Comparison of ENCODE assay signal across 9 cellular contexts in genomic region chr15:75651810-75652543, GRCh38. TPM values are rescaled to one million over a fixed set of nuclear protein-coding genes. Genes with fewer than 3 reads are reported as not detected.
DNase-seq lines count a peak whose midpoint lies in the region; ATAC-seq and TF ChIP-seq lines count a peak whose summit lies in the region.
"Had no signal": no experiment of that assay in that cellular context is flagged by ENCODE, and none has a peak within 500 bp of the region (broad histone marks: within the 10 kb centered on the region; RNA-seq: fewer than 3 reads in every experiment).

No MANE protein-coding gene starts in this region.

- H3K9me3 ChIP-seq in HEK293 (ENCODE audit: control insufficient read depth, insufficient read depth, low read depth, low read length) (no peaks in the 10 kb centered on the region), gastrocnemius medialis (no peaks in the 10 kb centered on the region)

- no peak for TF ChIP-seq CTCF in HEK293 (tag by site-specific recombination; IDR thresholded peaks at IDR 0.05)
- no peak for TF ChIP-seq CTCF in activated CD8-positive, alpha-beta T cell treated with anti-CD3 and anti-CD28 coated beads for 36 hours (IDR thresholded peaks at IDR 0.05)
- no peak for TF ChIP-seq CTCF in fibroblast of villous mesenchyme (IDR thresholded peaks at IDR 0.05; ENCODE audit: insufficient read depth, low read depth, low read length)
- no peak for TF ChIP-seq CTCF in gastrocnemius medialis (IDR thresholded peaks at IDR 0.05 in 4 of 5, conservative IDR thresholded peaks at IDR 0.05 in 1 of 5)

- DNase-seq in activated CD8-positive, alpha-beta T cell treated with anti-CD3 and anti-CD28 coated beads for 36 hours: peak; percentile 21
- no peak for DNase-seq in fibroblast of villous mesenchyme (ENCODE audit: low read depth)
- DNase-seq in gastrocnemius medialis: no peak
- no peak for DNase-seq in NCI-H2029 treated with DMSO at 0.1 percent for 48 hours (lab: John Stamatoyannopoulos, UW)
- DNase-seq in SKM-1 treated with dmso at 0.1 percent for 144 hours (lab: John Stamatoyannopoulos, UW; ENCODE audit: unreplicated experiment): no peak
- no peak for DNase-seq in amniotic stem cell (lab: John Stamatoyannopoulos, UW)
- DNase-seq: activated effector memory CD4-positive, alpha-beta T cell treated with Interleukin-2 at 50 U/mL for 16 hours had no signal

- H3K9me3 Mint-ChIP-seq in activated CD8-positive, alpha-beta T cell treated with anti-CD3 and anti-CD28 coated beads for 36 hours: no peaks in the 10 kb centered on the region

- ATAC-seq in activated CD8-positive, alpha-beta T cell treated with anti-CD3 and anti-CD28 coated beads for 36 hours: peak; percentile 37
- no peak for ATAC-seq in gastrocnemius medialis
- no peak for ATAC-seq in GM18909 (IDR thresholded peaks at IDR 0.05; ENCODE audit: poor library complexity, unreplicated experiment)

- H3K27ac ChIP-seq in HEK293 (ENCODE audit: extremely low read depth, low read depth, low read length) (no peak overlapping the region), gastrocnemius medialis (peak overlapping the region; percentile 12 to 87 (median 67))

- POLR2A ChIA-PET in HEK293 (lab: Yijun Ruan, JAX): interaction anchor here (0.6 to 1.7 kb wide), 5 partner anchors 10 to 284 kb away, joined by 3 to 11 read pairs (median 4); partner anchors contain the start of genes IMP3, MAN2C1 and SIN3A
- POLR2A ChIA-PET in activated CD8-positive, alpha-beta T cell treated with anti-CD3 and anti-CD28 coated beads for 36 hours (lab: Charles Lee): interaction anchor here (0.6 kb wide), 1 partner anchor 12 kb away, joined by 3 read pairs; the partner anchor contains the start of gene IMP3

- H3K4me1 Mint-ChIP-seq in activated CD8-positive, alpha-beta T cell treated with anti-CD3 and anti-CD28 coated beads for 36 hours (ENCODE audit: low read depth): peaks cover 16% of the 10 kb centered on the region

- no peak for TF ChIP-seq POLR2A in gastrocnemius medialis (IDR thresholded peaks at IDR 0.05)

- in situ Hi-C loops in gastrocnemius medialis (cut with MboI; ENCODE audit: low sequenced_read_pairs in 4 of 4): no loop called here

- no peak overlapping the region for H3K4me3 ChIP-seq in HEK293 (ENCODE audit: low read depth, low read length)
- H3K4me3 ChIP-seq in fibroblast of villous mesenchyme (ENCODE audit: low read depth, low read length): peak overlapping the region; percentile 57
- H3K4me3 ChIP-seq in gastrocnemius medialis: peak overlapping the region in 3 of 4 donors; percentile 18 to 74 (median 22)

- peak overlapping the region; percentile 55 for H3K27ac Mint-ChIP-seq in activated CD8-positive, alpha-beta T cell treated with anti-CD3 and anti-CD28 coated beads for 36 hours

- H3K36me3 ChIP-seq in HEK293 (ENCODE audit: control insufficient read depth in 2 of 2, insufficient read depth in 1 of 2, low read length in 2 of 2) (peaks cover 0 to 15% of the 10 kb centered on the region in 2 experiments; a peak in 1 of 3 replicates), gastrocnemius medialis (no peaks in the 10 kb centered on the region)

- CTCF ChIA-PET in HEK293 (lab: Yijun Ruan, JAX): interaction anchor here (1.1 to 1.2 kb wide), 2 partner anchors 14 to 32 kb away, joined by 3 to 4 read pairs; no protein-coding TSS in a partner anchor
- CTCF ChIA-PET in activated CD8-positive, alpha-beta T cell treated with anti-CD3 and anti-CD28 coated beads for 36 hours (lab: Charles Lee): interaction anchor here (0.8 to 0.9 kb wide), 2 partner anchors 28 to 143 kb away, joined by 3 read pairs; no protein-coding TSS in a partner anchor

- no peaks in the 10 kb centered on the region for H3K4me1 ChIP-seq in HEK293 (ENCODE audit: control insufficient read depth, insufficient read depth, low read length)
- H3K4me1 ChIP-seq in gastrocnemius medialis: peaks cover 18 to 25% of the 10 kb centered on the region in 2 donors

- H3K4me3 Mint-ChIP-seq in activated CD8-positive, alpha-beta T cell treated with anti-CD3 and anti-CD28 coated beads for 36 hours: no peak overlapping the region

- no peaks in the 10 kb centered on the region for H3K36me3 Mint-ChIP-seq in activated CD8-positive, alpha-beta T cell treated with anti-CD3 and anti-CD28 coated beads for 36 hours (ENCODE audit: low read depth)

- intact Hi-C loops in activated CD8-positive, alpha-beta T cell treated with anti-CD3 and anti-CD28 coated beads for 36 hours (cut with micrococcal nuclease): no loop called here
- intact Hi-C loops in gastrocnemius medialis (cut with DNase I; ENCODE audit: low total_unique reads): no loop called here

- H3K27me3 Mint-ChIP-seq in activated CD8-positive, alpha-beta T cell treated with anti-CD3 and anti-CD28 coated beads for 36 hours: no peaks in the 10 kb centered on the region

- H3K27me3 ChIP-seq in gastrocnemius medialis: no peaks in the 10 kb centered on the region

TF ChIP-seq in HEK293, 187 proteins besides CTCF, POLR2A, EP300 and RAD21:
- TF ChIP-seq GLIS1 (tag by site-specific recombination; IDR thresholded peaks at IDR 0.05): peak; percentile 97
- TF ChIP-seq PRDM1 (tag by site-specific recombination; IDR thresholded peaks at IDR 0.05): peak; percentile 84
- TF ChIP-seq ZIC2 (tag by site-specific recombination; IDR thresholded peaks at IDR 0.05): peak; percentile 53
- TF ChIP-seq GLIS2 (tag by site-specific recombination; IDR thresholded peaks at IDR 0.05): peak; percentile 69
- no peak for TF ChIP-seq ZNF530 (tag by site-specific recombination; IDR thresholded peaks at IDR 0.05; ENCODE audit: low read depth)
- 0 out of 2 replicates have a peak, but pooled peaks have one; percentile 28 for TF ChIP-seq ZNF600 (tag by site-specific recombination; IDR thresholded peaks at IDR 0.05)

RNA-seq across cellular contexts. Expression of gene SNX33, which starts 4.3 kb away (rescaled TPM):
- 1 to 10 TPM; 1.7 to 1.8 TPM for total RNA-seq in activated CD8-positive, alpha-beta T cell treated with anti-CD3 and anti-CD28 coated beads for 36 hours
- total RNA-seq in fibroblast of villous mesenchyme (19.9 and 23.8 TPM in 2 replicates), gastrocnemius medialis (1 to 10 TPM; 4.9 to 6.7 (median 5.5) TPM)

RNA-seq across cellular contexts. Expression of gene IMP3, which starts 12.0 kb away (rescaled TPM):
- total RNA-seq in activated CD8-positive, alpha-beta T cell treated with anti-CD3 and anti-CD28 coated beads for 36 hours: 100 to 1,000 TPM; 101 to 105 TPM
- 41.6 and 42.3 TPM in 2 replicates for total RNA-seq in fibroblast of villous mesenchyme
- total RNA-seq in gastrocnemius medialis: 100 to 1,000 TPM; 110 to 184 (median 153) TPM

RNA-seq across cellular contexts. Expression of gene SNUPN, which starts 26.5 kb away (rescaled TPM):
- total RNA-seq in activated CD8-positive, alpha-beta T cell treated with anti-CD3 and anti-CD28 coated beads for 36 hours: 10 to 100 TPM; 28.2 to 28.5 TPM
- total RNA-seq in fibroblast of villous mesenchyme: 18.7 and 28.1 TPM in 2 replicates
- total RNA-seq in gastrocnemius medialis: 10 to 100 TPM; 14.2 to 18.3 (median 15.9) TPM
